In the genomic region with DNA sequence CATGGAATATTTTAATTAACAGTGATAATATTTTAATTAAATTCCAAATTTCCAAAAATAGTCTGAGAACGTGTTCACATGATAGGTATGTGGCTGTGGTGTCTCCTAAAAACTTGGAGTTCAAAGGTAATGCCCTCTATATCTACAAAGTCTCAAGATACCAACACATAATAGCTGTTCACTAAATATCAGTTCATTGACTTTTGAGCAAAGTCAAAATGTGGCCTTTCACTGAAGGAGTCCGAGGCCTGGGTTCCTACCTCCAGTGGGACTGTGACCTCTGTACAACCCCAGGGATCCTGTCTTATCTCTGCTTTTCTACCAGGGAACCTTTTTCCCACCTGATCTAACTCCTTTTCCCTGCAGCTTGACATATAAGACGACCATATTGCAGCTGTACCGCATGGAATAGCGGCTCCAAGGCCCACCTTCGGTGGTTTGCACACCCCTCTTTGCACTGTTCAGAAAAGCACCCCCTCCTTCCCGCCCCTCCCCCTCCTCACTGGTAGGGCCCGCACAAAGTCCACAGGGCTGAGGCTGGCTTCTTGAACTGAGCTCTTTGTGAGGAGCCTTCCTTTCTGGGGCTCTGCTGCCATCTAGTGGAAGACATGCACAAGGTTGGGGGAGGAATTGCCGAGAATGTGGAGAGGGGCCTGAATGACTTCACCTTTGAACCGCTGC, we compare ENCODE assay signal across 8 cellular contexts. TPM values are rescaled to one million over a fixed set of nuclear protein-coding genes. Genes with fewer than 3 reads are reported as not detected.
DNase-seq lines count a peak whose midpoint lies in the region; ATAC-seq and TF ChIP-seq lines count a peak whose summit lies in the region.

No MANE protein-coding gene starts in this region.

- peak; percentile 40 for ATAC-seq in activated B cell treated with CpG ODN at 0.5 μM for 24 hours (ENCODE audit: low read depth)
- ATAC-seq in GM21737 (IDR thresholded peaks at IDR 0.05; ENCODE audit: unreplicated experiment) = no peak

- TF ChIP-seq CTCF in activated B cell treated with CpG ODN at 0.5 μM for 24 hours (IDR thresholded peaks at IDR 0.05) = peak; percentile 48
- TF ChIP-seq CTCF in cardiac fibroblast (IDR thresholded peaks at IDR 0.05; ENCODE audit: low read depth, low read length) = peak; percentile 94

- POLR2A ChIA-PET in HEK293T (lab: Yijun Ruan, JAX) (interaction anchor here (0.7 to 2.4 kb wide), 12 partner anchors 11 to 403 kb away, joined by 3 to 11 read pairs (median 4); a partner anchor contains a TSS), activated B cell treated with CpG ODN at 0.5 μM for 24 hours (lab: Charles Lee) (interaction anchor here (0.5 to 10.3 kb wide), 22 partner anchors 8 to 964 kb away, joined by 3 to 291 read pairs (median 4); a partner anchor contains a TSS)

- no peaks in the 10 kb centered on the region for H3K9me3 Mint-ChIP-seq in activated B cell treated with CpG ODN at 0.5 μM for 24 hours

- H3K4me3 ChIP-seq in cardiac fibroblast (replicated peaks in 1 of 2; ENCODE audit: low read depth in 2 of 2, low read length in 2 of 2) = no peak overlapping the region

- peak overlapping the region; percentile 26 for H3K27ac Mint-ChIP-seq in activated B cell treated with CpG ODN at 0.5 μM for 24 hours

- H3K4me3 Mint-ChIP-seq in activated B cell treated with CpG ODN at 0.5 μM for 24 hours = peak overlapping the region; percentile 91

- CTCF ChIA-PET in HEK293T (lab: Yijun Ruan, JAX) = interaction anchor here (0.6 to 2.6 kb wide), 26 partner anchors 9 to 976 kb away, joined by 3 to 24 read pairs (median 4); no protein-coding TSS in a partner anchor
- CTCF ChIA-PET in activated B cell treated with CpG ODN at 0.5 μM for 24 hours (lab: Charles Lee) = interaction anchor here (0.6 to 5.8 kb wide), 70 partner anchors 8 to 977 kb away, joined by 3 to 206 read pairs (median 5); no protein-coding TSS in a partner anchor

- intact Hi-C loops in activated B cell treated with CpG ODN at 0.5 μM for 24 hours (cut with micrococcal nuclease) = loop anchor here (1.0 to 10.0 kb wide), 9 partner anchors 169 to 1482 kb away; a partner anchor contains a TSS

- H3K4me1 Mint-ChIP-seq in activated B cell treated with CpG ODN at 0.5 μM for 24 hours = peaks cover 34% of the 10 kb centered on the region

- peak; percentile 78 for DNase-seq in D341Med (ENCODE audit: low spot score)
- peak; percentile 79 for DNase-seq in HEK293T (ENCODE audit: extremely low spot score)
- peak; percentile 96 for DNase-seq in NCI-H2171 treated with DMSO at 0.1 percent for 48 hours (lab: John Stamatoyannopoulos, UW)
- DNase-seq in activated B cell treated with CpG ODN at 0.5 μM for 24 hours = peak; percentile 61
- DNase-seq in cardiac fibroblast (ENCODE audit: low read depth in 2 of 2) = peak; percentile 92 to 94
- DNase-seq in iris pigment epithelial cell (ENCODE audit: low read depth) = peak; percentile 82
- peak; percentile 66 to 72 for DNase-seq in stimulated activated CD4-positive, alpha-beta T cell treated with anti-CD3 and anti-CD28 coated beads, Interleukin-15, amount 100 ng/mL, for 1 hour (ENCODE audit: low read depth in 1 of 2, low spot score in 1 of 2)

- H3K36me3 Mint-ChIP-seq in activated B cell treated with CpG ODN at 0.5 μM for 24 hours (ENCODE audit: low read depth) = peaks cover 63% of the 10 kb centered on the region

- H3K27me3 Mint-ChIP-seq in activated B cell treated with CpG ODN at 0.5 μM for 24 hours = no peaks in the 10 kb centered on the region

TF ChIP-seq in HEK293T, 16 proteins besides CTCF, POLR2A, EP300 and RAD21:
- TF ChIP-seq SUZ12 (IDR thresholded peaks at IDR 0.05) = no peak
- TF ChIP-seq HDGF (IDR thresholded peaks at IDR 0.05; ENCODE audit: borderline replicate concordance) = no peak
- TF ChIP-seq CTBP1 (IDR thresholded peaks at IDR 0.05; ENCODE audit: borderline replicate concordance) = no peak
- no peak for TF ChIP-seq TARDBP (IDR thresholded peaks at IDR 0.05)
- no peak for TF ChIP-seq ARNT (IDR thresholded peaks at IDR 0.05)
- TF ChIP-seq, protein P1, sequence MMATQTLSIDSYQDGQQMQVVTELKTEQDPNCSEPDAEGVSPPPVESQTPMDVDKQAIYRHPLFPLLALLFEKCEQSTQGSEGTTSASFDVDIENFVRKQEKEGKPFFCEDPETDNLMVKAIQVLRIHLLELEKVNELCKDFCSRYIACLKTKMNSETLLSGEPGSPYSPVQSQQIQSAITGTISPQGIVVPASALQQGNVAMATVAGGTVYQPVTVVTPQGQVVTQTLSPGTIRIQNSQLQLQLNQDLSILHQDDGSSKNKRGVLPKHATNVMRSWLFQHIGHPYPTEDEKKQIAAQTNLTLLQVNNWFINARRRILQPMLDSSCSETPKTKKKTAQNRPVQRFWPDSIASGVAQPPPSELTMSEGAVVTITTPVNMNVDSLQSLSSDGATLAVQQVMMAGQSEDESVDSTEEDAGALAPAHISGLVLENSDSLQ (IDR thresholded peaks at IDR 0.05) = no peak
- TF ChIP-seq SP1 (IDR thresholded peaks at IDR 0.05) = no peak
- TF ChIP-seq NFRKB (IDR thresholded peaks at IDR 0.05) = no peak
- TF ChIP-seq BHLHE40 (IDR thresholded peaks at IDR 0.05; ENCODE audit: borderline replicate concordance) = no peak
- TF ChIP-seq FOXM1 (IDR thresholded peaks at IDR 0.05; ENCODE audit: borderline replicate concordance) = no peak
- TF ChIP-seq L3MBTL2 (conservative IDR thresholded peaks at IDR 0.05) = no peak
- TF ChIP-seq ZNF384 (IDR thresholded peaks at IDR 0.05) = no peak
TF ChIP-seq in HEK293T: peak in this region for 0.

RNA-seq across cellular contexts. Expression of a gene that starts 3.1 kb away (rescaled TPM):
- total RNA-seq in activated B cell treated with CpG ODN at 0.5 μM for 24 hours = 230 and 237 TPM in 2 replicates

RNA-seq across cellular contexts. Expression of a gene that starts 44.3 kb away (rescaled TPM):
- total RNA-seq in activated B cell treated with CpG ODN at 0.5 μM for 24 hours = 10.0 and 10.2 TPM in 2 replicates
